Comparison of ENCODE assay signal across 1 cellular context in genomic region chr13:79995334-79995733, GRCh38.
TF ChIP-seq lines count a peak whose summit lies in the region.

No MANE protein-coding gene starts in this region.

TF ChIP-seq in SK-N-SH, 30 proteins besides CTCF, POLR2A, EP300 and RAD21 (continued from another document):
- TF ChIP-seq, protein P1, sequence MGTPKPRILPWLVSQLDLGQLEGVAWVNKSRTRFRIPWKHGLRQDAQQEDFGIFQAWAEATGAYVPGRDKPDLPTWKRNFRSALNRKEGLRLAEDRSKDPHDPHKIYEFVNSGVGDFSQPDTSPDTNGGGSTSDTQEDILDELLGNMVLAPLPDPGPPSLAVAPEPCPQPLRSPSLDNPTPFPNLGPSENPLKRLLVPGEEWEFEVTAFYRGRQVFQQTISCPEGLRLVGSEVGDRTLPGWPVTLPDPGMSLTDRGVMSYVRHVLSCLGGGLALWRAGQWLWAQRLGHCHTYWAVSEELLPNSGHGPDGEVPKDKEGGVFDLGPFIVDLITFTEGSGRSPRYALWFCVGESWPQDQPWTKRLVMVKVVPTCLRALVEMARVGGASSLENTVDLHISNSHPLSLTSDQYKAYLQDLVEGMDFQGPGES (IDR thresholded peaks at IDR 0.05; ENCODE audit: low read depth, low read length) = no peak
- TF ChIP-seq TCF12 (IDR thresholded peaks at IDR 0.05) = 0 out of 2 replicates have a peak, but pooled peaks have one; percentile 16
